20 cellular contexts compared by ENCODE assay signal in genomic region chr16:69720822-69721430, GRCh38. TPM values are rescaled to one million over a fixed set of nuclear protein-coding genes. Genes with fewer than 3 reads are reported as not detected.
DNase-seq lines count a peak whose midpoint lies in the region; ATAC-seq and TF ChIP-seq lines count a peak whose summit lies in the region.
"Had no signal": no experiment of that assay in that cellular context is flagged by ENCODE, and none has a peak within 500 bp of the region (broad histone marks: within the 10 kb centered on the region; RNA-seq: fewer than 3 reads in every experiment).

No MANE protein-coding gene starts in this region.

- H3K27me3 ChIP-seq in PC-9 (ENCODE audit: insufficient read depth, low read depth) (no peaks in the 10 kb centered on the region), body of pancreas (no peaks in the 10 kb centered on the region)

- no peak for ATAC-seq in body of pancreas

- H4K20me1 ChIP-seq in PC-9 (ENCODE audit: insufficient read depth) = peaks cover 91% of the 10 kb centered on the region

- H3F3A ChIP-seq in PC-9 (ENCODE audit: insufficient read depth, low read depth) = peaks cover 84% of the 10 kb centered on the region

- peak overlapping the region; percentile 4; the same call in 1 of the 2 replicates for H3K27ac ChIP-seq in PC-9
- H3K27ac ChIP-seq in body of pancreas = no peak overlapping the region
- H3K27ac ChIP-seq: HL-60 had no signal

- intact Hi-C loops in PC-9 (cut with micrococcal nuclease; ENCODE audit: unreplicated experiment) (no loop called here), body of pancreas (cut with DNase I) (no loop called here)

- peak; percentile 36 for DNase-seq in activated CD8-positive, alpha-beta memory T cell treated with anti-CD3 and anti-CD28 coated beads, Interleukin-2, amount 50 U/mL, for 48 hours
- no peak for DNase-seq in activated CD8-positive, alpha-beta memory T cell treated with anti-CD3 and anti-CD28 coated beads, Interleukin-2, amount 50 U/mL, for 4 hours
- DNase-seq in PC-9 = no peak
- DNase-seq in mesenteric fat pad (ENCODE audit: low spot score) = peak; percentile 45
- no peak for DNase-seq in NCI-H1694 treated with DMSO at 0.1 percent for 48 hours (lab: John Stamatoyannopoulos, UW)
- DNase-seq in middle frontal gyrus (ENCODE audit: extremely low spot score, low spot score) = no peak
- DNase-seq in body of pancreas = no peak
- DNase-seq: 8988T, AML-193, DMS79, MV-4-11, NCI-H1105 treated with DMSO at 0.1 percent for 48 hours, NCI-H2081, NCI-H2171, NCI-H345, NCI-H524, NCI-H774, Right ventricle myocardium superior had no signal

- H3K36me3 ChIP-seq in PC-9 (ENCODE audit: low read depth) = peaks cover 82% of the 10 kb centered on the region
- no peaks in the 10 kb centered on the region for H3K36me3 ChIP-seq in body of pancreas (replicated peaks in 1 of 2; ENCODE audit: insufficient read depth in 1 of 2, low read depth in 2 of 2)

- H3K79me2 ChIP-seq in PC-9 (ENCODE audit: low read depth) = peaks cover 95% of the 10 kb centered on the region

- no peak overlapping the region for H3K4me3 ChIP-seq in PC-9
- no peak overlapping the region for H3K4me3 ChIP-seq in body of pancreas
- H3K4me3 ChIP-seq: HAP-1 had no signal

- no peak for TF ChIP-seq POLR2A in body of pancreas (IDR thresholded peaks at IDR 0.05)

- CTCF ChIA-PET in PC-9 (lab: Charles Lee) = no interaction called here

- peak overlapping the region; percentile 97; the same call in 1 of the 2 replicates for H3K4me2 ChIP-seq in PC-9

- BruUV-seq in PC-9 (replicated peaks; lab: Mats Ljungman, UMichigan) = no TSS peak

- 84 to 89% methylated on average over 9 to 10 of the region's 10 CpGs for WGBS in body of pancreas, 2 donors

- TF ChIP-seq CTCF in PC-9 (conservative IDR thresholded peaks at IDR 0.05) (no peak), body of pancreas (IDR thresholded peaks at IDR 0.05) (no peak)

- peaks cover 36% of the 10 kb centered on the region for H3K4me1 ChIP-seq in PC-9 (replicated peaks; ENCODE audit: insufficient read depth)
- H3K4me1 ChIP-seq in body of pancreas = peaks cover 3% of the 10 kb centered on the region

- no peak overlapping the region for H2AFZ ChIP-seq in PC-9

- POLR2A ChIA-PET in PC-9 (lab: Charles Lee; ENCODE audit: unreplicated experiment) = no interaction called here

- H3K9me3 ChIP-seq in PC-9 (ENCODE audit: insufficient read depth, low read depth) (no peaks in the 10 kb centered on the region), body of pancreas (no peaks in the 10 kb centered on the region)
- H3K9me3 ChIP-seq: HAP-1 had no signal

- no peaks in the 10 kb centered on the region for H3K9me2 ChIP-seq in PC-9 (ENCODE audit: insufficient read depth)

RNA-seq across cellular contexts. Expression of gene NQO1, which starts 5.4 kb away (rescaled TPM):
- total RNA-seq in PC-9 (2021) (837 and 853 TPM in 2 replicates), mesenteric fat pad (270 TPM), body of pancreas (10 to 100 TPM; 26.5 to 36.6 TPM)

RNA-seq across cellular contexts. Expression of gene NOB1, which starts 33.8 kb away (rescaled TPM):
- total RNA-seq in PC-9 (2021) (66.9 and 93.2 TPM in 2 replicates), mesenteric fat pad (41.8 TPM), body of pancreas (10 to 100 TPM; 28.0 to 69.0 TPM)

RNA-seq across cellular contexts. Expression of gene WWP2, which starts 41.2 kb away (rescaled TPM):
- total RNA-seq in PC-9 (2021) (38.8 and 46.4 TPM in 2 replicates), mesenteric fat pad (43.0 TPM), body of pancreas (10 to 100 TPM; 34.8 to 78.8 TPM)

Comparison
In these comparisons a context has a peak if more than half of its experiments do, and no peak if none do; other contexts are left out.
1. DNase-seq: peak in activated CD8-positive, alpha-beta memory T cell treated with anti-CD3 and anti-CD28 coated beads, Interleukin-2, amount 50 U/mL, for 48 hours (single experiment) and mesenteric fat pad (single experiment); none in activated CD8-positive, alpha-beta memory T cell treated with anti-CD3 and anti-CD28 coated beads, Interleukin-2, amount 50 U/mL, for 4 hours (single experiment), PC-9 (0 of 2), NCI-H1694 treated with DMSO at 0.1 percent for 48 hours (single experiment), middle frontal gyrus (single experiment) and body of pancreas (0 of 4).